ENCODE assay signal across 16 cellular contexts in genomic region chr7:27118580-27118979, GRCh38. TPM values are rescaled to one million over a fixed set of nuclear protein-coding genes. Genes with fewer than 3 reads are reported as not detected.
DNase-seq lines count a peak whose midpoint lies in the region; ATAC-seq, FAIRE-seq and TF ChIP-seq lines count a peak whose summit lies in the region.
"Had no signal": no experiment of that assay in that cellular context is flagged by ENCODE, and none has a peak within 500 bp of the region (broad histone marks: within the 10 kb centered on the region; RNA-seq: fewer than 3 reads in every experiment).

No MANE protein-coding gene starts in this region.

- POLR2A ChIA-PET in A549 (lab: Yijun Ruan, JAX): interaction anchor here (1.3 kb wide), 1 partner anchor 13 kb away, joined by 3 read pairs; no protein-coding TSS in a partner anchor
- POLR2A ChIA-PET in activated CD4-positive, alpha-beta memory T cell treated with anti-CD3 and anti-CD28 coated beads for 36 hours (lab: Charles Lee): no interaction called here

- no peak for TF ChIP-seq RAD21 in A549 (conservative IDR thresholded peaks at IDR 0.05 in 1 of 2, IDR thresholded peaks at IDR 0.05 in 1 of 2)

- H3K4me3 ChIP-seq in A549: no peak overlapping the region
- H3K4me3 ChIP-seq in ascending aorta: peak overlapping the region; percentile 63 to 66
- H3K4me3 ChIP-seq in gastroesophageal sphincter: peak overlapping the region; percentile 60 to 79
- no peak overlapping the region for H3K4me3 ChIP-seq in tibial nerve

- peaks cover 76% of the 10 kb centered on the region for H3K4me1 Mint-ChIP-seq in progenitor cell of endocrine pancreas (ENCODE audit: low read depth)
- no peaks in the 10 kb centered on the region for H3K4me1 Mint-ChIP-seq in activated CD4-positive, alpha-beta memory T cell treated with anti-CD3 and anti-CD28 coated beads for 36 hours (ENCODE audit: low read depth)
- H3K4me1 Mint-ChIP-seq: activated CD4-positive, alpha-beta T cell treated with anti-CD3 and anti-CD28 coated beads for 36 hours; activated naive CD8-positive, alpha-beta T cell treated with anti-CD3 and anti-CD28 coated beads, Interleukin-2, amount 50 U/mL, for 24 hours had no signal

- H3K27me3 ChIP-seq in ascending aorta (no peaks in the 10 kb centered on the region), gastroesophageal sphincter (no peaks in the 10 kb centered on the region), tibial nerve (peaks cover 0 to 40% of the 10 kb centered on the region in 2 donors)

- intact Hi-C loops in ascending aorta (cut with DNase I): loop anchor here (10.0 kb wide), 1 partner anchor 1296 kb away; the partner anchor contains the start of gene CREB5
- intact Hi-C loops in activated CD4-positive, alpha-beta memory T cell treated with anti-CD3 and anti-CD28 coated beads for 36 hours (cut with micrococcal nuclease): no loop called here

- H3K36me3 Mint-ChIP-seq in progenitor cell of endocrine pancreas (ENCODE audit: insufficient read depth): peaks cover 12% of the 10 kb centered on the region
- no peaks in the 10 kb centered on the region for H3K36me3 Mint-ChIP-seq in activated CD4-positive, alpha-beta memory T cell treated with anti-CD3 and anti-CD28 coated beads for 36 hours

- no peak for ATAC-seq in A549
- ATAC-seq in gastroesophageal sphincter: no peak
- no peak for ATAC-seq in HG03469 (IDR thresholded peaks at IDR 0.05; ENCODE audit: unreplicated experiment)
- ATAC-seq: activated CD4-positive, alpha-beta T cell treated with anti-CD3 and anti-CD28 coated beads for 36 hours; activated naive CD8-positive, alpha-beta T cell treated with anti-CD3 and anti-CD28 coated beads, Interleukin-2, amount 50 U/mL, for 24 hours; HCT116 had no signal

- peak overlapping the region; percentile 99 for H3K27ac Mint-ChIP-seq in progenitor cell of endocrine pancreas
- no peak overlapping the region for H3K27ac Mint-ChIP-seq in activated CD4-positive, alpha-beta memory T cell treated with anti-CD3 and anti-CD28 coated beads for 36 hours
- H3K27ac Mint-ChIP-seq: activated CD4-positive, alpha-beta T cell treated with anti-CD3 and anti-CD28 coated beads for 36 hours; activated naive CD8-positive, alpha-beta T cell treated with anti-CD3 and anti-CD28 coated beads, Interleukin-2, amount 50 U/mL, for 24 hours; activated T-cell treated with anti-CD3 and anti-CD28 coated beads, Interleukin-2, amount 50 U/mL, for 24 hours had no signal

- CTCF ChIA-PET in A549 (lab: Yijun Ruan, JAX): interaction anchor here (1.8 to 3.6 kb wide), 2 partner anchors 9 to 265 kb away, joined by 5 to 18 read pairs; no protein-coding TSS in a partner anchor
- CTCF ChIA-PET in activated CD4-positive, alpha-beta memory T cell treated with anti-CD3 and anti-CD28 coated beads for 36 hours (lab: Charles Lee): no interaction called here

- WGBS in A549 (ENCODE audit: missing lambda C conversion rate): 54% methylated on average over 3 of the region's 3 CpGs
- WGBS in gastroesophageal sphincter (ENCODE audit: low coverage in 1 of 2), 2 donors: 0 to 4% methylated on average over 2 to 3 of the region's 3 CpGs
- WGBS in tibial nerve, 2 donors: 47 to 52% methylated on average over 3 of the region's 3 CpGs

- H3K4me3 Mint-ChIP-seq in progenitor cell of endocrine pancreas (ENCODE audit: low read depth): peak overlapping the region; percentile 97
- no peak overlapping the region for H3K4me3 Mint-ChIP-seq in activated CD4-positive, alpha-beta memory T cell treated with anti-CD3 and anti-CD28 coated beads for 36 hours
- H3K4me3 Mint-ChIP-seq: activated CD4-positive, alpha-beta T cell treated with anti-CD3 and anti-CD28 coated beads for 36 hours; activated naive CD8-positive, alpha-beta T cell treated with anti-CD3 and anti-CD28 coated beads, Interleukin-2, amount 50 U/mL, for 24 hours; activated T-cell treated with anti-CD3 and anti-CD28 coated beads, Interleukin-2, amount 50 U/mL, for 24 hours had no signal

- H3K4me2 ChIP-seq in A549: peak overlapping the region; percentile 88

- no peaks in the 10 kb centered on the region for H3K9me3 Mint-ChIP-seq in progenitor cell of endocrine pancreas (ENCODE audit: low read depth)
- no peaks in the 10 kb centered on the region for H3K9me3 Mint-ChIP-seq in activated CD4-positive, alpha-beta memory T cell treated with anti-CD3 and anti-CD28 coated beads for 36 hours
- H3K9me3 Mint-ChIP-seq: activated naive CD8-positive, alpha-beta T cell treated with anti-CD3 and anti-CD28 coated beads, Interleukin-2, amount 50 U/mL, for 24 hours; activated T-cell treated with anti-CD3 and anti-CD28 coated beads, Interleukin-2, amount 50 U/mL, for 24 hours had no signal

- no peaks in the 10 kb centered on the region for H3K9me3 ChIP-seq in A549
- no peaks in the 10 kb centered on the region for H3K9me3 ChIP-seq in ascending aorta
- H3K9me3 ChIP-seq in gastroesophageal sphincter: no peaks in the 10 kb centered on the region
- no peaks in the 10 kb centered on the region for H3K9me3 ChIP-seq in tibial nerve

- no peak for TF ChIP-seq EP300 in A549 (IDR thresholded peaks at IDR 0.05)
- TF ChIP-seq EP300 in gastroesophageal sphincter (IDR thresholded peaks at IDR 0.05): no peak
- TF ChIP-seq EP300 in tibial nerve (IDR thresholded peaks at IDR 0.05): no peak

- no peak for TF ChIP-seq POLR2A in A549 (IDR thresholded peaks at IDR 0.05; ENCODE audit: low read length)
- TF ChIP-seq POLR2A in gastroesophageal sphincter (IDR thresholded peaks at IDR 0.05): no peak
- TF ChIP-seq POLR2A in tibial nerve (IDR thresholded peaks at IDR 0.05): no peak

- no peak for FAIRE-seq in A549 (lab: Jason Lieb, UNC)

- TF ChIP-seq CTCF in A549 (IDR thresholded peaks at IDR 0.05) (no peak), ascending aorta (IDR thresholded peaks at IDR 0.05) (no peak), gastroesophageal sphincter (IDR thresholded peaks at IDR 0.05) (no peak), progenitor cell of endocrine pancreas (IDR thresholded peaks at IDR 0.05; ENCODE audit: unreplicated experiment) (no peak), tibial nerve (IDR thresholded peaks at IDR 0.05) (no peak)

- no peaks in the 10 kb centered on the region for H3K36me3 ChIP-seq in ascending aorta
- H3K36me3 ChIP-seq in gastroesophageal sphincter: no peaks in the 10 kb centered on the region
- peaks cover 0 to 16% (median 0%) of the 10 kb centered on the region in 3 donors for H3K36me3 ChIP-seq in tibial nerve

- peak overlapping the region; percentile 83 to 90; a peak in 5 of 6 replicates for H3K27ac ChIP-seq in A549
- peak overlapping the region; percentile 89 to 97 for H3K27ac ChIP-seq in ascending aorta
- peak overlapping the region; percentile 90 to 99 (median 98) for H3K27ac ChIP-seq in gastroesophageal sphincter
- peak overlapping the region in 1 of 4 donors; percentile 29 for H3K27ac ChIP-seq in tibial nerve

- H3K4me1 ChIP-seq in A549: peaks cover 57% of the 10 kb centered on the region
- peaks cover 0 to 22% of the 10 kb centered on the region in 2 donors for H3K4me1 ChIP-seq in ascending aorta
- H3K4me1 ChIP-seq in gastroesophageal sphincter: peaks cover 0 to 48% (median 16%) of the 10 kb centered on the region in 3 donors
- H3K4me1 ChIP-seq in tibial nerve: peaks cover 0 to 52% (median 1%) of the 10 kb centered on the region in 4 donors

- DNase-seq in A549 (ENCODE audit: low read depth in 1 of 2, low spot score in 1 of 2): no peak
- DNase-seq in ascending aorta (ENCODE audit: low spot score in 2 of 2): no peak
- DNase-seq in progenitor cell of endocrine pancreas (ENCODE audit: low spot score, unreplicated experiment): no peak
- no peak for DNase-seq in NCI-H1436 treated with DMSO at 0.1 percent for 48 hours (lab: John Stamatoyannopoulos, UW)
- no peak for DNase-seq in tibial nerve (ENCODE audit: low spot score in 2 of 2)
- DNase-seq in activated CD4-positive, alpha-beta memory T cell treated with anti-CD3 and anti-CD28 coated beads for 36 hours: no peak
- DNase-seq: activated CD4-positive, alpha-beta T cell treated with anti-CD3 and anti-CD28 coated beads for 36 hours; activated naive CD8-positive, alpha-beta T cell treated with anti-CD3 and anti-CD28 coated beads, Interleukin-2, amount 50 U/mL, for 24 hours; activated T-cell treated with anti-CD3 and anti-CD28 coated beads, Interleukin-2, amount 50 U/mL, for 24 hours; COR-L47; cortex of kidney; NCI-H1092; T-helper 2 cell had no signal

- no peaks in the 10 kb centered on the region for H3K27me3 Mint-ChIP-seq in progenitor cell of endocrine pancreas
- H3K27me3 Mint-ChIP-seq in activated CD4-positive, alpha-beta memory T cell treated with anti-CD3 and anti-CD28 coated beads for 36 hours: peaks cover 5% of the 10 kb centered on the region
- H3K27me3 Mint-ChIP-seq: activated naive CD8-positive, alpha-beta T cell treated with anti-CD3 and anti-CD28 coated beads, Interleukin-2, amount 50 U/mL, for 24 hours had no signal

RNA-seq across cellular contexts. Expression of gene HOXA4, which starts 12.0 kb away (rescaled TPM):
- polyA plus RNA-seq in A549 (2011; rRNA removed): 2.6 and 2.8 TPM in 2 replicates
- 3.3 TPM in 2 replicates for polyA plus RNA-seq in A549 (2012; cell fraction: cytosol; rRNA removed)
- polyA plus RNA-seq in A549 (2012; cell fraction: nucleus; rRNA removed): 1.7 and 3.5 TPM in 2 replicates
- 2.1 to 3.0 TPM (median 2.3 TPM) in 3 replicates for polyA plus RNA-seq in A549 (2017; fragmentation: RNase III; extraction: RNeasy Plus Mini Kit Qiagen cat#74134 plus additional on column Dnase treatment)
- polyA minus RNA-seq in A549 (2011; rRNA and poly(A)+ RNA removed): 1.7 and 1.8 TPM in 2 replicates
- 2.1 TPM for total RNA-seq in ascending aorta
- 10 to 100 TPM in 3 of 4 donors, 1 to 10 TPM in 1; 8.6 to 20.2 (median 15.3) TPM for total RNA-seq in gastroesophageal sphincter
- total RNA-seq in progenitor cell of endocrine pancreas: 13.7 TPM in 2 replicates
- 1 to 10 TPM; 4.4 to 6.3 (median 4.7) TPM for total RNA-seq in tibial nerve
- not detected for total RNA-seq in activated CD4-positive, alpha-beta memory T cell treated with anti-CD3 and anti-CD28 coated beads for 36 hours

RNA-seq across cellular contexts. Expression of gene HOXA2, which starts 16.1 kb away (rescaled TPM):
- 2.1 and 2.4 TPM in 2 replicates for polyA plus RNA-seq in A549 (2011; rRNA removed)
- 1.1 and 1.2 TPM in 2 replicates for polyA plus RNA-seq in A549 (2012; cell fraction: cytosol; rRNA removed)
- polyA plus RNA-seq in A549 (2012; cell fraction: nucleus; rRNA removed): 4.0 and 5.5 TPM in 2 replicates
- 1.3 to 1.5 TPM (median 1.4 TPM) in 3 replicates for polyA plus RNA-seq in A549 (2017; fragmentation: RNase III; extraction: RNeasy Plus Mini Kit Qiagen cat#74134 plus additional on column Dnase treatment)
- polyA minus RNA-seq in A549 (2011; rRNA and poly(A)+ RNA removed): 0.83 TPM in 2 replicates
- total RNA-seq in ascending aorta: 36.5 TPM
- total RNA-seq in gastroesophageal sphincter: 1 to 10 TPM; 3.1 to 7.0 (median 5.0) TPM
- total RNA-seq in progenitor cell of endocrine pancreas: 17.9 and 18.6 TPM in 2 replicates
- 1 to 10 TPM; 2.5 to 5.9 (median 5.2) TPM for total RNA-seq in tibial nerve
- not detected for total RNA-seq in activated CD4-positive, alpha-beta memory T cell treated with anti-CD3 and anti-CD28 coated beads for 36 hours
- total RNA-seq: activated CD4-positive, alpha-beta T cell treated with anti-CD3 and anti-CD28 coated beads for 36 hours had no signal

RNA-seq across cellular contexts. Expression of gene HOXA1, which starts 22.8 kb away (rescaled TPM):
- polyA plus RNA-seq in A549 (2011; rRNA removed): 4.8 and 5.0 TPM in 2 replicates
- 3.3 and 3.5 TPM in 2 replicates for polyA plus RNA-seq in A549 (2012; cell fraction: cytosol; rRNA removed)
- polyA plus RNA-seq in A549 (2012; cell fraction: nucleus; rRNA removed): 2.0 and 2.5 TPM in 2 replicates
- polyA plus RNA-seq in A549 (2017; fragmentation: RNase III; extraction: RNeasy Plus Mini Kit Qiagen cat#74134 plus additional on column Dnase treatment): 2.6 to 3.0 TPM (median 2.8 TPM) in 3 replicates
- polyA minus RNA-seq in A549 (2011; rRNA and poly(A)+ RNA removed): 2.5 and 3.2 TPM in 2 replicates
- not detected for total RNA-seq in ascending aorta
- total RNA-seq in gastroesophageal sphincter: 1 to 10 TPM in 1 of 4 donors, under 1 TPM in 2, not detected in 1; 0.23 to 2.3 (median 0.27) TPM
- total RNA-seq in progenitor cell of endocrine pancreas: 27.4 and 31.2 TPM in 2 replicates
- total RNA-seq in tibial nerve: 1 to 10 TPM in 2 of 4 donors, under 1 TPM in 2; 0.44 to 2.1 (median 1.2) TPM
- total RNA-seq in activated CD4-positive, alpha-beta memory T cell treated with anti-CD3 and anti-CD28 coated beads for 36 hours: under 1 TPM; 0.29 to 0.43 TPM

RNA-seq across cellular contexts. Expression of gene HOXA5, which starts 24.9 kb away (rescaled TPM):
- polyA plus RNA-seq in A549 (2011; rRNA removed) (6.3 and 6.5 TPM in 2 replicates), A549 (2017; fragmentation: RNase III; extraction: RNeasy Plus Mini Kit Qiagen cat#74134 plus additional on column Dnase treatment) (2.9 to 4.9 TPM (median 4.0 TPM) in 3 replicates)
- polyA plus RNA-seq in A549 (2012; cell fraction: cytosol; rRNA removed): 4.4 and 5.0 TPM in 2 replicates
- polyA plus RNA-seq in A549 (2012; cell fraction: nucleus; rRNA removed): 4.4 and 4.9 TPM in 2 replicates
- 2.5 and 3.1 TPM in 2 replicates for polyA minus RNA-seq in A549 (2011; rRNA and poly(A)+ RNA removed)
- total RNA-seq in ascending aorta (22.0 TPM), gastroesophageal sphincter (10 to 100 TPM; 11.0 to 34.6 (median 29.3) TPM), progenitor cell of endocrine pancreas (12.6 and 18.1 TPM in 2 replicates), tibial nerve (10 to 100 TPM; 12.0 to 25.9 (median 16.6) TPM)
- total RNA-seq in activated CD4-positive, alpha-beta memory T cell treated with anti-CD3 and anti-CD28 coated beads for 36 hours: not detected
- total RNA-seq: activated CD4-positive, alpha-beta T cell treated with anti-CD3 and anti-CD28 coated beads for 36 hours had no signal

RNA-seq across cellular contexts. Expression of gene HOXA6, which starts 29.0 kb away (rescaled TPM):
- 0.78 and 0.90 TPM in 2 replicates for polyA plus RNA-seq in A549 (2011; rRNA removed)
- polyA plus RNA-seq in A549 (2012; cell fraction: cytosol; rRNA removed): 1.9 and 2.0 TPM in 2 replicates
- 2.5 and 3.2 TPM in 2 replicates for polyA plus RNA-seq in A549 (2012; cell fraction: nucleus; rRNA removed)
- 1.6 to 2.2 TPM (median 2.1 TPM) in 3 replicates for polyA plus RNA-seq in A549 (2017; fragmentation: RNase III; extraction: RNeasy Plus Mini Kit Qiagen cat#74134 plus additional on column Dnase treatment)
- polyA minus RNA-seq in A549 (2011; rRNA and poly(A)+ RNA removed): 0.58 and 2.0 TPM in 2 replicates
- 15.3 TPM for total RNA-seq in ascending aorta
- total RNA-seq in gastroesophageal sphincter: 10 to 100 TPM in 1 of 4 donors, under 1 TPM in 1, not detected in 2; 0.46 to 12.7 TPM
- total RNA-seq in progenitor cell of endocrine pancreas: 0.38 TPM in 1 of 2 replicates, not detected in the other
- 10 to 100 TPM; 11.1 to 30.9 (median 18.7) TPM for total RNA-seq in tibial nerve
- total RNA-seq in activated CD4-positive, alpha-beta memory T cell treated with anti-CD3 and anti-CD28 coated beads for 36 hours: not detected
- total RNA-seq: activated CD4-positive, alpha-beta T cell treated with anti-CD3 and anti-CD28 coated beads for 36 hours had no signal

Comparison
In these comparisons a context has a peak if more than half of its experiments do, and no peak if none do; other contexts are left out.
1. H3K4me3 ChIP-seq: peak in ascending aorta (2 of 2) and gastroesophageal sphincter (2 of 2); none in A549 (single experiment) and tibial nerve (0 of 4).